In the genomic region with DNA sequence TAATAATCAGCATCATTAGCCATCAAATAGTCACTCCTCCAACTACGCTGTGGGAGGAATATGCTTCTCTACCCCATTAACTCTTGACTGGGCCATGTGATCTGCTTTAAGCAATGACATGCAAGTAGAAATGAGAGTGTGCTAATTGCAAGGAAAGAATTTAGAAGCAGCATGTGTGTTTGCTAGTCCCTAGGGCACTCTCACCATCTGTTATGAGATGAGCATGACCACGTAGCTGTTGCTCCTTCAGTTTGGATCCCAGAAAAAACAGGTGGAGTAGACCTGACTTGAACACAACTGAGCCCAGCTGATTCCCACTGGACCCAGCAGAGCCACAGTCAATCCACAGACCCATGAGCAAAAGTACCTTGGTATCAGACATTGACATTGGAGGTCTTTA, we compare ENCODE assay signal across 22 cellular contexts. TPM values are rescaled to one million over a fixed set of nuclear protein-coding genes. Genes with fewer than 3 reads are reported as not detected.
"Had no signal": no experiment of that assay in that cellular context is flagged by ENCODE, and none has a peak within 500 bp of the region (broad histone marks: within the 10 kb centered on the region; RNA-seq: fewer than 3 reads in every experiment).

No MANE protein-coding gene starts in this region.

- ATAC-seq: activated naive CD4-positive, alpha-beta T cell treated with anti-CD3 and anti-CD28 coated beads, Interleukin-2, amount 50 U/mL, for 72 hours; gastrocnemius medialis; left ventricle myocardium superior; pancreas; psoas muscle; right cardiac atrium had no signal

- H3K4me3 ChIP-seq: esophagus muscularis mucosa, gastrocnemius medialis, pancreas, psoas muscle, thyroid gland had no signal

- H3K4me1 ChIP-seq: esophagus muscularis mucosa, gastrocnemius medialis, pancreas, psoas muscle, thyroid gland had no signal

- H3K27ac ChIP-seq: esophagus muscularis mucosa, gastrocnemius medialis, pancreas, psoas muscle, thyroid gland had no signal

- H3K36me3 ChIP-seq: esophagus muscularis mucosa, gastrocnemius medialis, pancreas, thyroid gland had no signal

- H3K27me3 ChIP-seq: esophagus muscularis mucosa, gastrocnemius medialis, pancreas, thyroid gland had no signal

- H3K9me3 ChIP-seq: gastrocnemius medialis, pancreas, psoas muscle, thyroid gland had no signal

- FAIRE-seq: endothelial cell of umbilical vein, pancreas had no signal

- DNase-seq: activated CD4-positive, alpha-beta T cell treated with anti-CD3 and anti-CD28 coated beads for 1 hour; activated T-cell treated with anti-CD3 and anti-CD28 coated beads, Interleukin-2, amount 50 U/mL, for 1 hour; aorta; dermis blood vessel endothelial cell; effector memory CD4-positive, alpha-beta T cell; gastrocnemius medialis; head of caudate nucleus; hypothalamus; left ventricle myocardium superior; nephron progenitor cell; pancreas; psoas muscle; right cardiac atrium; stimulated activated CD4-positive, alpha-beta T cell treated with anti-CD3 and anti-CD28 coated beads, Interleukin-1b, Interleukin-23, amount 100 ng/mL, for 48 hours; substantia nigra; T-helper 9 cell; thyroid gland had no signal

RNA-seq across cellular contexts. Expression of gene RGS7, which starts 19.7 kb away (rescaled TPM):
- total RNA-seq: activated naive CD4-positive, alpha-beta T cell treated with anti-CD3 and anti-CD28 coated beads, Interleukin-2, amount 50 U/mL, for 72 hours; aorta; cardiac septum; gastrocnemius medialis; left ventricle myocardium superior; psoas muscle; right cardiac atrium; skeletal muscle tissue had no signal
